ENCODE assay signal across 23 cellular contexts in the genomic region with DNA sequence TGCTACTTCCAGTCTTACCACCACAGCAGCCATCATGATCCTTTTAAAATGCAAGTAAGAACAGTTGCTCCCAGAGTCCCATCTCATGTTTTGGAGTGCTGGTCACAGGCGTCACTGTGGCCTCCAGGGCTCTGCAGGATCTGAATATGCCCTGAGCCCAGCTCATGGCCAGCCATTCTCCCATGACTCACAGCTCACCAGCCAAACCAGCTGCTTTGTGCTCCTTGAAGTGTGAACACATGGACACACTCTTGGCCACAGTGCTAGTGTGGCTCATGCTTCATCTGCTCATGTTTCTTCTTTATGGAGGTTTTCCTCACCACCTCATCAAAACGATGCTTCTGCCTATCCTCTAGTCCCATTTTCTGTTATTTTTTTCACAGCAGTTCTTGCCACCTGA.
"Had no signal": no experiment of that assay in that cellular context is flagged by ENCODE, and none has a peak within 500 bp of the region (broad histone marks: within the 10 kb centered on the region; RNA-seq: fewer than 3 reads in every experiment).

No MANE protein-coding gene starts in this region.

- H3K4me2 ChIP-seq: smooth muscle cell had no signal

- H3K4me3 ChIP-seq: ascending aorta, breast epithelium, left lung, pancreas, right lobe of liver, smooth muscle cell, stomach, vagina had no signal

- H3K27ac ChIP-seq: ascending aorta, breast epithelium, left lung, pancreas, right lobe of liver, stomach, vagina had no signal

- H3K36me3 ChIP-seq: ascending aorta, breast epithelium, left lung, pancreas, right lobe of liver, stomach, vagina had no signal

- H3K4me1 ChIP-seq: ascending aorta, breast epithelium, left lung, pancreas, right lobe of liver, stomach, vagina had no signal

- ATAC-seq: activated CD4-positive, CD25-positive, alpha-beta regulatory T cell treated with anti-CD3 and anti-CD28 coated beads, Interleukin-2, amount 50 U/mL, for 24 hours; activated CD8-positive, alpha-beta T cell treated with anti-CD3 and anti-CD28 coated beads, Interleukin-2, amount 10 ng/mL, durations not matched to agents 7 days and 5 days; activated naive CD8-positive, alpha-beta T cell treated with anti-CD3 and anti-CD28 coated beads, Interleukin-2, amount 50 U/mL, for 24 hours; esophagus mucosa; left lung; pancreas; right lobe of liver had no signal

- H3K9me3 ChIP-seq: ascending aorta, left lung, pancreas, right lobe of liver, stomach, vagina had no signal

- H3K27me3 ChIP-seq: ascending aorta, breast epithelium, left lung, pancreas, right lobe of liver, vagina had no signal

- DNase-seq: activated CD4-positive, alpha-beta T cell treated with anti-CD3 and anti-CD28 coated beads, Interleukin-2, amount 10 ng/mL, durations not matched to agents 7 days and 5 days; activated CD8-positive, alpha-beta T cell treated with anti-CD3 and anti-CD28 coated beads, Interleukin-2, amount 10 ng/mL, durations not matched to agents 7 days and 5 days; activated naive CD4-positive, alpha-beta T cell treated with anti-CD3 and anti-CD28 coated beads, Interleukin-2, amount 10 ng/mL, durations not matched to agents 7 days and 5 days; activated naive CD8-positive, alpha-beta T cell treated with anti-CD3 and anti-CD28 coated beads, Interleukin-2, amount 50 U/mL, for 24 hours; activated T-cell treated with anti-CD3 and anti-CD28 coated beads, Interleukin-2, amount 50 U/mL, for 24 hours; cortex of kidney; effector CD4-positive, alpha-beta T cell; left lung; midbrain; naive B cell; pancreas; right lobe of liver; stimulated activated CD4-positive, alpha-beta T cell treated with anti-CD3 and anti-CD28 coated beads, Interleukin-4, amount 100 ng/mL, for 1 hour; stomach; T-helper 1 cell; T-helper 9 cell; trophoblast cell had no signal
